Comparison of ENCODE assay signal across 20 cellular contexts in genomic region chr16:22427556-22427955, GRCh38.
"Had no signal": no experiment of that assay in that cellular context is flagged by ENCODE, and none has a peak within 500 bp of the region (broad histone marks: within the 10 kb centered on the region; RNA-seq: fewer than 3 reads in every experiment).

No MANE protein-coding gene starts in this region.

- H3K4me3 ChIP-seq: dorsolateral prefrontal cortex, lower lobe of right lung, prostate gland, right atrium auricular region, smooth muscle cell, suprapubic skin, thyroid gland had no signal

- H3K9me3 ChIP-seq: lower lobe of right lung, prostate gland, right atrium auricular region, suprapubic skin, thyroid gland had no signal

- H3K9me3 Mint-ChIP-seq: naive thymus-derived CD8-positive, alpha-beta T cell; nephron progenitor cell had no signal

- H3K27ac ChIP-seq: lower lobe of right lung, prostate gland, right atrium auricular region, suprapubic skin, thyroid gland had no signal

- H3K4me2 ChIP-seq: smooth muscle cell had no signal

- H3K4me1 Mint-ChIP-seq: nephron progenitor cell; stimulated activated naive CD8-positive, alpha-beta T cell treated with anti-CD3 and anti-CD28 coated beads, Interleukin-15, amount 100 ng/mL, for 72 hours had no signal

- H3K27ac Mint-ChIP-seq: nephron progenitor cell; stimulated activated naive CD8-positive, alpha-beta T cell treated with anti-CD3 and anti-CD28 coated beads, Interleukin-15, amount 100 ng/mL, for 72 hours had no signal

- H3K4me3 Mint-ChIP-seq: naive thymus-derived CD8-positive, alpha-beta T cell; nephron progenitor cell; stimulated activated naive CD8-positive, alpha-beta T cell treated with anti-CD3 and anti-CD28 coated beads, Interleukin-15, amount 100 ng/mL, for 72 hours had no signal

- DNase-seq: effector CD4-positive, alpha-beta T cell; left ventricle myocardium superior; lower lobe of right lung; naive thymus-derived CD8-positive, alpha-beta T cell; nephron progenitor cell; nucleus accumbens; stimulated activated CD4-positive, alpha-beta T cell treated with anti-CD3 and anti-CD28 coated beads, Interleukin-12 subunit alpha, Interleukin-12 subunit beta, amount 100 ng/mL, for 4 hours; stimulated activated CD4-positive, alpha-beta T cell treated with anti-CD3 and anti-CD28 coated beads, Interleukin-1b, Interleukin-23, amount 100 ng/mL, for 48 hours; stimulated activated CD4-positive, alpha-beta T cell treated with anti-CD3 and anti-CD28 coated beads, Interleukin-4, amount 100 ng/mL, for 1 hour; stimulated activated CD8-positive, alpha-beta memory T cell treated with anti-CD3 and anti-CD28 coated beads, Interleukin-4, amount 100 ng/mL, for 48 hours; stimulated activated naive CD4-positive, alpha-beta T cell; stimulated activated naive CD8-positive, alpha-beta T cell treated with anti-CD3 and anti-CD28 coated beads, Interleukin-15, amount 100 ng/mL, for 72 hours; thyroid gland; trophoblast cell had no signal

- H3K4me1 ChIP-seq: prostate gland, right atrium auricular region, thyroid gland had no signal

- H3K27me3 ChIP-seq: dorsolateral prefrontal cortex, right atrium auricular region, suprapubic skin, thyroid gland had no signal

- H3K27me3 Mint-ChIP-seq: naive thymus-derived CD8-positive, alpha-beta T cell; stimulated activated naive CD8-positive, alpha-beta T cell treated with anti-CD3 and anti-CD28 coated beads, Interleukin-15, amount 100 ng/mL, for 72 hours had no signal

- ATAC-seq: left ventricle myocardium superior; lower lobe of right lung; naive thymus-derived CD8-positive, alpha-beta T cell; sciatic nerve; stimulated activated naive CD8-positive, alpha-beta T cell treated with anti-CD3 and anti-CD28 coated beads, Interleukin-15, amount 100 ng/mL, for 72 hours had no signal
